ENCODE assay signal across 22 cellular contexts in the genomic region with DNA sequence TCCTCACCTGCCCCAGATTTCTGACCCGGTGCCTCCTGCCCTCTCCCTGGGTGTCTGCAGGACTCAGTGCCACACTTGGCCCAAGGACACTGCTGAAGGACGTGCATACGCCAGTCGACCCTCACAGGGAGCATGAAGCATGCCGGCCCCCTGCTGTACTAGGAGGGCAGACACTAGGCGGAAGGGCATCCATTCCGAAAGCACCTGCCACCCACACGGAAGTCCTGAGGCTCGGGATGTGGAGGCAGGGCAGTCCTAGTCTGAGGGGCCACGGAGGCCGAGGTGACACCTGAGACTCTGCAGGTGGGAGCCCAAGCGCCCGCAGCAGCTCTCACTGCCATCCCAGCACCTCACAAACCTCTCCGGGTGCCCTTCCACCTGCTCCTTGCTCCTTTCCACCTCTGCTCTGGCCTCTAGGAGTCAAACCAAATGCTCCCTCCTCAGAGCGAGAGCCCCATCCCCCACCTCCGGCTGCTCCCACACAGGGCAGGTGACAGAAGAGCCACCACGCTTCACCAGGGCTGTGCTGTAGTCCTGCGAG. TPM values are rescaled to one million over a fixed set of nuclear protein-coding genes. Genes with fewer than 3 reads are reported as not detected.
DNase-seq lines count a peak whose midpoint lies in the region; ATAC-seq and TF ChIP-seq lines count a peak whose summit lies in the region.
"Had no signal": no experiment of that assay in that cellular context is flagged by ENCODE, and none has a peak within 500 bp of the region (broad histone marks: within the 10 kb centered on the region; RNA-seq: fewer than 3 reads in every experiment).

No MANE protein-coding gene starts in this region.

- H3K4me1 Mint-ChIP-seq in activated T-helper 17 cell treated with anti-CD3 and anti-CD28 coated beads, Interleukin-2, amount 50 U/mL, for 72 hours = peaks cover 11% of the 10 kb centered on the region
- H3K4me1 Mint-ChIP-seq in naive B cell = peaks cover 24 to 34% (median 32%) of the 10 kb centered on the region in 3 donors

- no peak for TF ChIP-seq CTCF in heart right ventricle (IDR thresholded peaks at IDR 0.05)

- POLR2A ChIA-PET in HEK293T (lab: Yijun Ruan, JAX) = no interaction called here

- WGBS in heart right ventricle, 2 donors = 95 to 96% methylated on average over 18 of the region's 18 CpGs
- WGBS in aorta, 2 donors = 94 to 95% methylated on average over 18 of the region's 18 CpGs

- H3K27me3 Mint-ChIP-seq in activated T-helper 17 cell treated with anti-CD3 and anti-CD28 coated beads, Interleukin-2, amount 50 U/mL, for 72 hours = no peaks in the 10 kb centered on the region
- H3K27me3 Mint-ChIP-seq in naive B cell = no peaks in the 10 kb centered on the region
- H3K27me3 Mint-ChIP-seq: stimulated activated naive CD8-positive, alpha-beta T cell treated with anti-CD3 and anti-CD28 coated beads, Interleukin-15, amount 100 ng/mL, for 72 hours had no signal

- peaks cover 6 to 29% (median 19%) of the 10 kb centered on the region in 9 donors for H3K4me1 ChIP-seq in heart right ventricle
- H3K4me1 ChIP-seq in aorta (ENCODE audit: control insufficient read depth in 1 of 2, insufficient read depth in 2 of 2, low read length in 2 of 2) = no peaks in the 10 kb centered on the region

- no peaks in the 10 kb centered on the region for H3K9me3 ChIP-seq in heart right ventricle
- no peaks in the 10 kb centered on the region for H3K9me3 ChIP-seq in aorta (ENCODE audit: control insufficient read depth, low read length)
- H3K9me3 ChIP-seq: esophagus muscularis mucosa, gastrocnemius medialis, SJCRH30, transverse colon had no signal

- H3K36me3 Mint-ChIP-seq in activated T-helper 17 cell treated with anti-CD3 and anti-CD28 coated beads, Interleukin-2, amount 50 U/mL, for 72 hours (ENCODE audit: low read depth) = peaks cover 31% of the 10 kb centered on the region
- H3K36me3 Mint-ChIP-seq in naive B cell = no peaks in the 10 kb centered on the region

- intact Hi-C loops in left ventricle myocardium superior (cut with micrococcal nuclease) = no loop called here
- intact Hi-C loops in heart right ventricle (cut with DNase I) = loop anchor here in 1 of 10 donors (5.0 kb wide), 1 partner anchor 218 kb away; the partner anchor contains the start of gene RNF207
- intact Hi-C loops in aorta (cut with DNase I) = loop anchor here (10.0 kb wide), 2 partner anchors 215 to 485 kb away; partner anchors contain the start of gene RNF207 (in 1 of the 2)

- no peak for ATAC-seq in left ventricle myocardium superior
- no peak for ATAC-seq in heart right ventricle
- no peak for ATAC-seq in activated T-helper 17 cell treated with anti-CD3 and anti-CD28 coated beads, Interleukin-2, amount 50 U/mL, for 72 hours (replicated peaks)
- no peak for ATAC-seq in naive B cell (ENCODE audit: low read depth in 2 of 2)
- no peak for ATAC-seq in aorta (ENCODE audit: low FRiP score)
- ATAC-seq: gastrocnemius medialis; stimulated activated naive CD8-positive, alpha-beta T cell treated with anti-CD3 and anti-CD28 coated beads, Interleukin-15, amount 100 ng/mL, for 72 hours had no signal

- no peaks in the 10 kb centered on the region for H3K9me3 Mint-ChIP-seq in activated T-helper 17 cell treated with anti-CD3 and anti-CD28 coated beads, Interleukin-2, amount 50 U/mL, for 72 hours
- no peaks in the 10 kb centered on the region for H3K9me3 Mint-ChIP-seq in naive B cell
- H3K9me3 Mint-ChIP-seq: stimulated activated naive CD8-positive, alpha-beta T cell treated with anti-CD3 and anti-CD28 coated beads, Interleukin-15, amount 100 ng/mL, for 72 hours had no signal

- no peak overlapping the region for H3K4me3 ChIP-seq in heart right ventricle
- no peak overlapping the region for H3K4me3 ChIP-seq in aorta (ENCODE audit: low read length in 2 of 2)
- H3K4me3 ChIP-seq: esophagus muscularis mucosa, gastrocnemius medialis, SJCRH30, smooth muscle cell, transverse colon had no signal

- CTCF ChIA-PET in HEK293T (lab: Yijun Ruan, JAX) = no interaction called here

- H3K27me3 ChIP-seq in heart right ventricle (no peaks in the 10 kb centered on the region), aorta (ENCODE audit: control insufficient read depth in 1 of 2, insufficient read depth in 2 of 2, low read length in 1 of 2) (no peaks in the 10 kb centered on the region)
- H3K27me3 ChIP-seq: esophagus muscularis mucosa, SJCRH30 had no signal

- no peak overlapping the region for H3K27ac Mint-ChIP-seq in activated T-helper 17 cell treated with anti-CD3 and anti-CD28 coated beads, Interleukin-2, amount 50 U/mL, for 72 hours
- peak overlapping the region in 3 of 6 donors; percentile 11 to 89 (median 84) for H3K27ac Mint-ChIP-seq in naive B cell
- H3K27ac Mint-ChIP-seq: stimulated activated naive CD8-positive, alpha-beta T cell treated with anti-CD3 and anti-CD28 coated beads, Interleukin-15, amount 100 ng/mL, for 72 hours had no signal

- peak; percentile 19 for DNase-seq in left ventricle myocardium superior
- no peak for DNase-seq in heart right ventricle
- no peak for DNase-seq in naive B cell
- peak; percentile 44 to 67 for DNase-seq in aorta
- no peak for DNase-seq in HK-2 (ENCODE audit: unreplicated experiment)
- no peak for DNase-seq in HEK293T (ENCODE audit: extremely low spot score)
- DNase-seq in NCI-H510A (lab: John Stamatoyannopoulos, UW) = no peak
- DNase-seq: activated gamma-delta T cell treated with Interleukin-2 at 50 U/mL for 16 hours; DMS79 treated with DMSO at 0.1 percent for 48 hours; effector memory CD4-positive, alpha-beta T cell; KG1; NCI-H1694 treated with DMSO at 0.1 percent for 48 hours; NCI-H82; SJCRH30; stimulated activated CD4-positive, alpha-beta T cell treated with anti-CD3 and anti-CD28 coated beads, Interleukin-4, amount 100 ng/mL, for 1 hour; stimulated activated naive CD8-positive, alpha-beta T cell treated with anti-CD3 and anti-CD28 coated beads, Interleukin-15, amount 100 ng/mL, for 72 hours; T1000; transverse colon had no signal

- no peak overlapping the region for H3K27ac ChIP-seq in heart right ventricle
- no peak overlapping the region for H3K27ac ChIP-seq in aorta (ENCODE audit: low read depth in 1 of 2, low read length in 2 of 2)
- H3K27ac ChIP-seq: esophagus muscularis mucosa, gastrocnemius medialis, SJCRH30, transverse colon had no signal

- peak overlapping the region; percentile 83 for H3K4me3 Mint-ChIP-seq in activated T-helper 17 cell treated with anti-CD3 and anti-CD28 coated beads, Interleukin-2, amount 50 U/mL, for 72 hours
- H3K4me3 Mint-ChIP-seq in naive B cell = peak overlapping the region in 5 of 8 donors; percentile 15 to 99 (median 87)

- peaks cover 0 to 11% (median 0%) of the 10 kb centered on the region in 9 donors for H3K36me3 ChIP-seq in heart right ventricle
- peaks cover 0 to 2% of the 10 kb centered on the region in 2 donors for H3K36me3 ChIP-seq in aorta (ENCODE audit: control insufficient read depth in 1 of 2, insufficient read depth in 2 of 2, low read length in 1 of 2)
- H3K36me3 ChIP-seq: gastrocnemius medialis, SJCRH30, transverse colon had no signal

TF ChIP-seq in HEK293T, 16 proteins besides CTCF, POLR2A, EP300 and RAD21:
- TF ChIP-seq SP1 (IDR thresholded peaks at IDR 0.05) = no peak
- no peak for TF ChIP-seq SUZ12 (IDR thresholded peaks at IDR 0.05)
- TF ChIP-seq FOXA1 (IDR thresholded peaks at IDR 0.05) = no peak
- no peak for TF ChIP-seq ARNT (IDR thresholded peaks at IDR 0.05)
- TF ChIP-seq, protein P1, sequence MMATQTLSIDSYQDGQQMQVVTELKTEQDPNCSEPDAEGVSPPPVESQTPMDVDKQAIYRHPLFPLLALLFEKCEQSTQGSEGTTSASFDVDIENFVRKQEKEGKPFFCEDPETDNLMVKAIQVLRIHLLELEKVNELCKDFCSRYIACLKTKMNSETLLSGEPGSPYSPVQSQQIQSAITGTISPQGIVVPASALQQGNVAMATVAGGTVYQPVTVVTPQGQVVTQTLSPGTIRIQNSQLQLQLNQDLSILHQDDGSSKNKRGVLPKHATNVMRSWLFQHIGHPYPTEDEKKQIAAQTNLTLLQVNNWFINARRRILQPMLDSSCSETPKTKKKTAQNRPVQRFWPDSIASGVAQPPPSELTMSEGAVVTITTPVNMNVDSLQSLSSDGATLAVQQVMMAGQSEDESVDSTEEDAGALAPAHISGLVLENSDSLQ (IDR thresholded peaks at IDR 0.05) = no peak
- TF ChIP-seq FOXK2 (IDR thresholded peaks at IDR 0.05) = no peak
- TF ChIP-seq CTBP1 (IDR thresholded peaks at IDR 0.05; ENCODE audit: borderline replicate concordance) = no peak
- no peak for TF ChIP-seq HDGF (IDR thresholded peaks at IDR 0.05; ENCODE audit: borderline replicate concordance)
- TF ChIP-seq LEF1 (IDR thresholded peaks at IDR 0.05; ENCODE audit: borderline replicate concordance) = no peak

RNA-seq across cellular contexts. Expression of gene NPHP4, which starts 2.4 kb away (rescaled TPM):
- total RNA-seq in left ventricle myocardium superior (4.9 TPM), heart right ventricle (1 to 10 TPM; 2.4 to 5.7 (median 3.3) TPM), aorta (10 to 100 TPM in 1 of 2 donors, 1 to 10 TPM in 1; 7.8 to 15.1 TPM)
- polyA plus RNA-seq in heart right ventricle (1 to 10 TPM; 2.4 to 3.8 TPM), naive B cell (ENCODE audit: low read depth in 6 of 6) (1 to 10 TPM in 2 of 6 donors, under 1 TPM in 3, not detected in 1; 0.51 to 1.1 (median 0.68) TPM), aorta (1 to 10 TPM; 2.4 to 4.8 TPM)
- total RNA-seq in activated T-helper 17 cell treated with anti-CD3 and anti-CD28 coated beads, Interleukin-2, amount 50 U/mL, for 72 hours = 10 to 100 TPM; 21.5 to 35.7 TPM

RNA-seq across cellular contexts. Expression of gene KCNAB2, which starts 55.9 kb away (rescaled TPM):
- total RNA-seq in left ventricle myocardium superior (18.5 TPM), heart right ventricle (10 to 100 TPM; 16.5 to 41.5 (median 22.2) TPM), aorta (10 to 100 TPM; 17.1 to 36.2 TPM)
- polyA plus RNA-seq in heart right ventricle (10 to 100 TPM in 1 of 2 donors, 1 to 10 TPM in 1; 4.7 to 15.1 TPM), naive B cell (ENCODE audit: low read depth in 6 of 6) (10 to 100 TPM; 10.2 to 16.8 (median 13.9) TPM), aorta (1 to 10 TPM; 5.5 to 6.6 TPM)
- total RNA-seq in activated T-helper 17 cell treated with anti-CD3 and anti-CD28 coated beads, Interleukin-2, amount 50 U/mL, for 72 hours = 100 to 1,000 TPM; 407 to 432 TPM

Comparison
In these comparisons a context has a peak if more than half of its experiments do, and no peak if none do; other contexts are left out.
1. DNase-seq: peak in left ventricle myocardium superior (single experiment) and aorta (2 of 2); none in heart right ventricle (0 of 2), naive B cell (single experiment), HK-2 (single experiment), HEK293T (single experiment) and NCI-H510A (single experiment).
2. RNA of gene KCNAB2, which starts 55.9 kb away (total RNA-seq): 407 to 432 TPM in activated T-helper 17 cell treated with anti-CD3 and anti-CD28 coated beads, Interleukin-2, amount 50 U/mL, for 72 hours; 17.1 to 36.2 TPM in aorta, 16.5 to 41.5 TPM in heart right ventricle and 18.5 TPM in left ventricle myocardium superior (single experiment); every median in the first group is over 4 times any median in the second.